9 cellular contexts compared by ENCODE assay signal in genomic region chr17:50792132-50792531, GRCh38. TPM values are rescaled to one million over a fixed set of nuclear protein-coding genes. Genes with fewer than 3 reads are reported as not detected.
"Had no signal": no experiment of that assay in that cellular context is flagged by ENCODE, and none has a peak within 500 bp of the region (broad histone marks: within the 10 kb centered on the region; RNA-seq: fewer than 3 reads in every experiment).

No MANE protein-coding gene starts in this region.

- H2AFZ ChIP-seq: GM23248 had no signal

- DNase-seq: GM23248, GOT3, H7, HFFc6, KG1 had no signal

- H3K4me3 ChIP-seq: GM23248, HAP-1 had no signal

- H3K9ac ChIP-seq: GM23248 had no signal

- H3K27ac ChIP-seq: GM23248 had no signal

- H3K9me3 ChIP-seq: HAP-1 had no signal

- ATAC-seq: HCT116, HepG2 had no signal

- H3K36me3 ChIP-seq: HAP-1 had no signal

RNA-seq across cellular contexts. Expression of gene ANKRD40CL, which starts 24.8 kb away (rescaled TPM):
- polyA plus RNA-seq: GM23248, IgD-negative memory B cell had no signal

RNA-seq across cellular contexts. Expression of gene WFIKKN2, which starts 43.3 kb away (rescaled TPM):
- polyA plus RNA-seq: GM23248, HepG2, IgD-negative memory B cell had no signal
